Comparison of ENCODE assay signal across 15 cellular contexts in the genomic region with DNA sequence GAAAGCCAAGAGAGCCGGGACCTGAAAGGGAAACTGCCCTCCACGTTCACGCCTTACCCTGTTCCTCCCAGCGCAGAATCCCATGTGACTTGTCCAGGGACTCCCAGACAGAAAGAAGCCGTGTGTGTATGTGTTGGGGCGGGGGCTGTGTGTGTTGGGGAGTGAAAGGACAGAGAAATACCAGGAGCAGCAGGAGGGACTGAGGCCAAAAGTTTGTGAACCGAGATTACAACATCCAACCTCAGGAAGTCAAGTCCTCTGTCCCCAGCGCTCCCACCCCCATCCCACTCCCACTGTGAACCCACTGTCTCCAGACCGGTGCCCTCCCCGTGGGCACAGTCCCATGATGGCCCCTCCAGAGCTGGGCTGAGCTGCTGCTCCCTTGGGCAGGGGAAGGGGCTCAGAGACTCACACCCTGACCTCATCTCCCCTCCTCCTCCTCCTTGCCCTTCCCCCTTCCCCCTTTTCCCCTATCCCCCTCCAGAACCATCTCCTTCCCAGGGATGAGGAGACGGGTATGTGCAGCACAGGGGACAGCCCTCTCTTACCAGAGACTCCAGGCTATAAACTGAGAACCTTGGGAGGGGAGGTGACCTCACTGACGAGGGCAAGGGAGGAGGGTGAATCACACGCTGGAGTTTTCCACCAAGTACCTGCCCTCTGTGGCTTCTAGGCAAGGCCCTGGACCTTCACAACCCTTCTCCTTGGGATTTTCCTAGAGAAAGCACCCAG. TPM values are rescaled to one million over a fixed set of nuclear protein-coding genes. Genes with fewer than 3 reads are reported as not detected.
A peak's percentile ranks its signal among the peaks of the same experiment; 100 is the strongest.
DNase-seq lines count a peak whose midpoint lies in the region; ATAC-seq and TF ChIP-seq lines count a peak whose summit lies in the region.
"Had no signal": no experiment of that assay in that cellular context is flagged by ENCODE, and none has a peak within 500 bp of the region (broad histone marks: within the 10 kb centered on the region; RNA-seq: fewer than 3 reads in every experiment).

A gene (minus strand): TSS at position 153 of the 732 bp plus-strand sequence. CDS start 4,171 bp downstream, outside the sequence.

- H3K36me3 ChIP-seq in mucosa of descending colon (ENCODE audit: low read depth): no peaks in the 10 kb centered on the region
- H3K36me3 ChIP-seq: sigmoid colon had no signal

- H3K4me1 ChIP-seq in mucosa of descending colon (ENCODE audit: low read depth): peaks cover 19% of the 10 kb centered on the region

- TF ChIP-seq CTCF in choroid plexus epithelial cell (conservative IDR thresholded peaks at IDR 0.05; ENCODE audit: low read depth, low read length) (no peak), mucosa of descending colon (IDR thresholded peaks at IDR 0.05) (no peak)

- no peak within 1 kb of the TSS for H3K4me3 ChIP-seq in choroid plexus epithelial cell (ENCODE audit: low read depth, low read length)
- no peak within 1 kb of the TSS for H3K4me3 ChIP-seq in mucosa of descending colon
- H3K4me3 ChIP-seq: sigmoid colon had no signal

- no peak for DNase-seq in stimulated activated naive CD8-positive, alpha-beta T cell treated with anti-CD3 and anti-CD28 coated beads, Interleukin-15, amount 100 ng/mL, for 72 hours
- no peak for DNase-seq in stimulated activated naive CD8-positive, alpha-beta T cell treated with anti-CD3 and anti-CD28 coated beads, Interleukin-15, Interleukin-2, amounts not matched to agents 100 U/mL and 50 U/mL, for 24 hours
- DNase-seq in choroid plexus epithelial cell (ENCODE audit: low read depth) (peak; percentile 28), mucosa of descending colon (no peak), ecto neural progenitor cell (ENCODE audit: low spot score) (no peak), NCI-H2171 treated with DMSO at 0.1 percent for 48 hours (lab: John Stamatoyannopoulos, UW) (no peak), inferior parietal cortex (ENCODE audit: extremely low spot score) (no peak)
- DNase-seq: activated T-cell treated with anti-CD3 and anti-CD28 coated beads for 4 hours, amygdala, head of caudate nucleus, NCI-H345, SHP77 treated with DMSO at 0.1 percent for 48 hours, sigmoid colon had no signal

- H3K4me1 Mint-ChIP-seq in stimulated activated naive CD8-positive, alpha-beta T cell treated with anti-CD3 and anti-CD28 coated beads, Interleukin-15, amount 100 ng/mL, for 72 hours: peaks cover 21% of the 10 kb centered on the region

- H3K4me3 Mint-ChIP-seq in stimulated activated naive CD8-positive, alpha-beta T cell treated with anti-CD3 and anti-CD28 coated beads, Interleukin-15, amount 100 ng/mL, for 72 hours: no peak within 1 kb of the TSS

- H3K27ac Mint-ChIP-seq in stimulated activated naive CD8-positive, alpha-beta T cell treated with anti-CD3 and anti-CD28 coated beads, Interleukin-15, amount 100 ng/mL, for 72 hours: peak within 1 kb of the TSS; percentile 23 to 75

- peaks cover 57% of the 10 kb centered on the region for H3K27me3 Mint-ChIP-seq in stimulated activated naive CD8-positive, alpha-beta T cell treated with anti-CD3 and anti-CD28 coated beads, Interleukin-15, amount 100 ng/mL, for 72 hours

- intact Hi-C loops in mucosa of descending colon (cut with DNase I, micrococcal nuclease): no loop called here

- no peaks in the 10 kb centered on the region for H3K9me3 ChIP-seq in mucosa of descending colon
- H3K9me3 ChIP-seq: sigmoid colon had no signal

- H3K9me3 Mint-ChIP-seq in stimulated activated naive CD8-positive, alpha-beta T cell treated with anti-CD3 and anti-CD28 coated beads, Interleukin-15, amount 100 ng/mL, for 72 hours: no peaks in the 10 kb centered on the region

- peak; percentile 27 for ATAC-seq in stimulated activated naive CD8-positive, alpha-beta T cell treated with anti-CD3 and anti-CD28 coated beads, Interleukin-15, amount 100 ng/mL, for 72 hours
- ATAC-seq in stimulated activated naive CD8-positive, alpha-beta T cell treated with anti-CD3 and anti-CD28 coated beads, Interleukin-15, Interleukin-2, amounts not matched to agents 100 U/mL and 50 U/mL, for 24 hours: no peak
- peak; percentile 40 for ATAC-seq in mucosa of descending colon
- no peak for ATAC-seq in HG02678 (IDR thresholded peaks at IDR 0.05; ENCODE audit: unreplicated experiment)

RNA-seq across cellular contexts. Expression of the gene that starts here (rescaled TPM):
- 1 to 10 TPM in 2 of 3 donors, not detected in 1; 1.3 to 5.1 TPM for total RNA-seq in mucosa of descending colon
- total RNA-seq: LHCN-M2 had no signal

Comparison
In these comparisons a context has a peak if more than half of its experiments do, and no peak if none do; other contexts are left out.
1. ATAC-seq: peak in stimulated activated naive CD8-positive, alpha-beta T cell treated with anti-CD3 and anti-CD28 coated beads, Interleukin-15, amount 100 ng/mL, for 72 hours (single experiment) and mucosa of descending colon (single experiment); none in stimulated activated naive CD8-positive, alpha-beta T cell treated with anti-CD3 and anti-CD28 coated beads, Interleukin-15, Interleukin-2, amounts not matched to agents 100 U/mL and 50 U/mL, for 24 hours (single experiment) and HG02678 (single experiment).